ENCODE assay signal across 36 cellular contexts in the genomic region with DNA sequence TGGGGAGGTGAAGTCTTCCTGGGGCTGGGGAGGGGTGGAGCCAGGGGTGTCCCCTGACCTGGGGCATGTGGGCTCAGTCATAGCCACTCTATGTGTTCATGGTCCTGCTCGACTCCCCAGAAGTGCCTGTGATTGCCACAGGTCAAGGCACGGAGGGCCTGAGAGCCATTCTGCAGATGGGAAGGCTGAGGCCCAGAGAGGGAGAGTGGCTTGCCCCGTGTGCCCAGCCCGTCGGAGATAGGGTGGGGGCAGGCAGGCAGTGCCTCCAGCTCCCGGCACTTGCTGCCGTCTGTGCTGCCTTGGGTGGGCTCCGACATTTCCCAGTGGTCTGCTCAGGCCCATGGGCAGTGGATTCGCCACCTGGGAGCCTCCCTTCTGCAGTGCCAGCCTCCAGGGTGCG.
"Had no signal": no experiment of that assay in that cellular context is flagged by ENCODE, and none has a peak within 500 bp of the region (broad histone marks: within the 10 kb centered on the region; RNA-seq: fewer than 3 reads in every experiment).

No MANE protein-coding gene starts in this region.

- H2AFZ ChIP-seq: PC-9 had no signal

- H3K4me3 ChIP-seq: adrenal gland, PC-9 had no signal

- H3K9me3 ChIP-seq: adrenal gland had no signal

- ATAC-seq: activated naive CD4-positive, alpha-beta T cell treated with anti-CD3 and anti-CD28 coated beads, Interleukin-2, amount 50 U/mL, for 72 hours; activated T-cell treated with anti-CD3 and anti-CD28 coated beads, Interleukin-2, amount 50 U/mL, for 4 hours had no signal

- FAIRE-seq: bronchial epithelial cell, RCC 7860 had no signal

- H3K27ac ChIP-seq: PC-9, VCaP had no signal

- DNase-seq: activated B cell treated with CpG ODN at 0.5 μM for 24 hours; activated CD4-positive, alpha-beta memory T cell treated with anti-CD3 and anti-CD28 coated beads for 36 hours; activated CD4-positive, alpha-beta T cell treated with anti-CD3 and anti-CD28 coated beads for 4 hours; activated CD4-positive, alpha-beta T cell treated with anti-CD3 and anti-CD28 coated beads, Interleukin-2, amount 50 U/mL, for 1 hour; activated CD4-positive, CD25-positive, alpha-beta regulatory T cell treated with anti-CD3 and anti-CD28 coated beads, Interleukin-2, amount 50 U/mL, for 72 hours; activated CD8-positive, alpha-beta memory T cell treated with anti-CD3 and anti-CD28 coated beads, Interleukin-2, amount 50 U/mL, for 4 hours; activated gamma-delta T cell treated with Interleukin-2 at 50 U/mL for 16 hours; activated naive CD4-positive, alpha-beta T cell treated with anti-CD3 and anti-CD28 coated beads for 36 hours; activated T-cell treated with anti-CD3 and anti-CD28 coated beads for 4 hours; activated T-cell treated with anti-CD3 and anti-CD28 coated beads, Interleukin-2, amount 50 U/mL, for 4 hours; adrenal gland; anterior cingulate cortex; caudate nucleus; Kasumi-1; KG1; MM.1S; MV-4-11; NCI-H1092; NCI-H1436 treated with DMSO at 0.1 percent for 48 hours; NCI-H1694 treated with DMSO at 0.1 percent for 48 hours; NCI-H2029; NCI-H345; NCI-H510A; NCI-H526; NCI-H748 treated with DMSO at 0.1 percent for 48 hours; NK-92 treated with Interleukin-12 subunit alpha and Interleukin-12 subunit beta, amount 100 ng/mL, for 24 hours; PC-9; Right ventricle myocardium superior; SW 1271; T-helper 1 cell; T-helper 2 cell; T-helper 9 cell had no signal

- H3K27me3 ChIP-seq: adrenal gland had no signal

- H3K4me2 ChIP-seq: PC-9 had no signal
